Comparison of ENCODE assay signal across 25 cellular contexts in the genomic region with DNA sequence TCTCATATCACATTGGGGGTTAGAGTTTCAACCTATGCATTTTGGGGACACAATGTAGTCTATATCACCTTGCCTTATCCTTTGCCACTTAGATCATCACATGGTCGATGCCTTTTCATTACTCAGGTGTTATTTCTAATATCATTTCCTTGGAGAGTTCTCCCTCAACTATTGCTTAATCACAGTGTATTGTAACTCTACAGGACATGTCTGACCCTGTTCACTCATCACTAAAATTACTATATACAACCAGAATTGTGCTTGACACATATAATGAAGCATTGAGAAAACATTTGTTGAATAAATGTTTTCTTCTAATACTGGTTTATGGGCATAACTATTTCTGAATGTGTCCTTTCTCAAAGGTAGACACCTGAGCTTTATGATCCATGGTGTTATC.
DNase-seq lines count a peak whose midpoint lies in the region; ATAC-seq, FAIRE-seq and TF ChIP-seq lines count a peak whose summit lies in the region.
"Had no signal": no experiment of that assay in that cellular context is flagged by ENCODE, and none has a peak within 500 bp of the region (broad histone marks: within the 10 kb centered on the region; RNA-seq: fewer than 3 reads in every experiment).

No MANE protein-coding gene starts in this region.

- FAIRE-seq in bronchial epithelial cell (lab: Jason Lieb, UNC): no peak
- FAIRE-seq: A204.1, GM12878, GM19239, H1 had no signal

- no peaks in the 10 kb centered on the region for H3K27me3 ChIP-seq in breast epithelium
- H3K27me3 ChIP-seq in bronchial epithelial cell (ENCODE audit: control insufficient read depth, insufficient read depth, low read length): no peaks in the 10 kb centered on the region
- H3K27me3 ChIP-seq: BLaER1 had no signal

- no peaks in the 10 kb centered on the region for H3K27me3 Mint-ChIP-seq in MCF 10A (ENCODE audit: insufficient read depth, unreplicated experiment)
- H3K27me3 Mint-ChIP-seq: B cell; CD4-positive, CD25-positive, alpha-beta regulatory T cell had no signal

- H3K9me2 ChIP-seq in OCI-LY7 (ENCODE audit: insufficient read depth, low read length): no peaks in the 10 kb centered on the region

- TF ChIP-seq CTCF in MCF 10A (IDR thresholded peaks at IDR 0.05; ENCODE audit: unreplicated experiment) (no peak), breast epithelium (IDR thresholded peaks at IDR 0.05) (no peak), bronchial epithelial cell (IDR thresholded peaks at IDR 0.05; ENCODE audit: insufficient read depth, low read length, severe bottlenecking) (no peak), OCI-LY7 (conservative IDR thresholded peaks at IDR 0.05; ENCODE audit: low read length) (no peak)

- CTCF ChIA-PET in MCF 10A (lab: Yijun Ruan, JAX): no interaction called here
- CTCF ChIA-PET in OCI-LY7 (lab: Charles Lee; ENCODE audit: unreplicated experiment): no interaction called here

- peak; percentile 11 for DNase-seq in MCF 10A (ENCODE audit: unreplicated experiment)
- DNase-seq in breast epithelium (ENCODE audit: low spot score in 2 of 2): no peak
- DNase-seq in bronchial epithelial cell (ENCODE audit: low read depth): peak; percentile 67
- DNase-seq in left colon: no peak
- DNase-seq in OCI-LY7 (ENCODE audit: low spot score): no peak
- DNase-seq in NCI-H128 (lab: John Stamatoyannopoulos, UW; ENCODE audit: unreplicated experiment): no peak
- DNase-seq: Caco-2; CD4-positive, CD25-positive, alpha-beta regulatory T cell; CD8-positive, alpha-beta T cell; DMS153; EL; GDM1; GM23248; H9 had no signal

- H3K79me2 ChIP-seq in OCI-LY7 (ENCODE audit: insufficient read depth, low read depth, low read length): no peaks in the 10 kb centered on the region

- no peaks in the 10 kb centered on the region for H4K20me1 ChIP-seq in OCI-LY7 (ENCODE audit: insufficient read depth, low read length)
- H4K20me1 ChIP-seq: BLaER1 had no signal

- POLR2A ChIA-PET in MCF 10A (lab: Yijun Ruan, JAX): no interaction called here
- POLR2A ChIA-PET in OCI-LY7 (lab: Charles Lee): no interaction called here

- no peak for TF ChIP-seq POLR2A in breast epithelium (IDR thresholded peaks at IDR 0.05)

- peak overlapping the region; percentile 71 for H3K27ac Mint-ChIP-seq in MCF 10A (ENCODE audit: low read depth, unreplicated experiment)
- H3K27ac Mint-ChIP-seq: B cell; CD4-positive, CD25-positive, alpha-beta regulatory T cell; CD8-positive, alpha-beta T cell; H9 had no signal

- H3K36me3 Mint-ChIP-seq in MCF 10A (ENCODE audit: insufficient read depth, unreplicated experiment): peaks cover 5% of the 10 kb centered on the region
- H3K36me3 Mint-ChIP-seq: CD4-positive, CD25-positive, alpha-beta regulatory T cell; CD8-positive, alpha-beta T cell had no signal

- ATAC-seq in esophagus mucosa (peak; percentile 84), left colon (no peak), HG02885 (IDR thresholded peaks at IDR 0.05; ENCODE audit: poor library complexity, unreplicated experiment) (no peak)
- ATAC-seq: CD8-positive, alpha-beta T cell; GM12878; HCT116 had no signal

- H3K27ac ChIP-seq in breast epithelium (no peak overlapping the region), OCI-LY7 (ENCODE audit: low read depth, low read length, poor library complexity, severe bottlenecking) (no peak overlapping the region)
- H3K27ac ChIP-seq: 22Rv1, BLaER1, C4-2B, GM23248 had no signal

- H2AFZ ChIP-seq in OCI-LY7 (ENCODE audit: low read length): no peak overlapping the region
- H2AFZ ChIP-seq: GM23248 had no signal

- no peaks in the 10 kb centered on the region for H3K4me1 ChIP-seq in breast epithelium
- H3K4me1 ChIP-seq in OCI-LY7 (ENCODE audit: insufficient read depth, low read length, poor library complexity, severe bottlenecking): no peaks in the 10 kb centered on the region
- H3K4me1 ChIP-seq: BLaER1, Caco-2 had no signal

- intact Hi-C loops in MCF 10A (cut with micrococcal nuclease) (no loop called here), breast epithelium (cut with DNase I; ENCODE audit: low total_unique reads) (no loop called here), left colon (cut with DNase I, micrococcal nuclease) (no loop called here), OCI-LY7 (cut with micrococcal nuclease; ENCODE audit: unreplicated experiment) (no loop called here)

- H3K9me3 ChIP-seq in breast epithelium: peaks cover 7 to 8% of the 10 kb centered on the region in 2 donors
- no peaks in the 10 kb centered on the region for H3K9me3 ChIP-seq in OCI-LY7 (ENCODE audit: low read length)
- H3K9me3 ChIP-seq: Caco-2 had no signal

- H3K4me2 ChIP-seq in OCI-LY7 (ENCODE audit: low read length): no peak overlapping the region
- H3K4me2 ChIP-seq: BLaER1 had no signal

- H3K36me3 ChIP-seq in breast epithelium: no peaks in the 10 kb centered on the region
- H3K36me3 ChIP-seq in bronchial epithelial cell (ENCODE audit: control insufficient read depth, insufficient read depth, low read length): no peaks in the 10 kb centered on the region
- H3K36me3 ChIP-seq in OCI-LY7 (ENCODE audit: insufficient read depth, low read length): no peaks in the 10 kb centered on the region
- H3K36me3 ChIP-seq: BLaER1 had no signal

- H3K9me3 Mint-ChIP-seq in MCF 10A (ENCODE audit: unreplicated experiment): peaks cover 34% of the 10 kb centered on the region

- BruUV-seq in MCF 10A (replicated peaks; lab: Mats Ljungman, UMichigan): no TSS peak
- no TSS peak for BruUV-seq in OCI-LY7 (replicated peaks; lab: Mats Ljungman, UMichigan)

- H3K4me3 Mint-ChIP-seq in MCF 10A (ENCODE audit: unreplicated experiment): no peak overlapping the region
- H3K4me3 Mint-ChIP-seq: B cell; CD4-positive, CD25-positive, alpha-beta regulatory T cell; CD8-positive, alpha-beta T cell; H9 had no signal

- H3K4me3 ChIP-seq in breast epithelium: no peak overlapping the region
- H3K4me3 ChIP-seq in bronchial epithelial cell (ENCODE audit: low read depth, low read length): no peak overlapping the region
- H3K4me3 ChIP-seq in OCI-LY7 (ENCODE audit: low read depth, low read length, poor library complexity, severe bottlenecking): no peak overlapping the region
- H3K4me3 ChIP-seq: BLaER1, GM12878, GM23248 had no signal

- peaks cover 10% of the 10 kb centered on the region for H3K4me1 Mint-ChIP-seq in MCF 10A (ENCODE audit: insufficient read depth, unreplicated experiment)
- H3K4me1 Mint-ChIP-seq: B cell; CD4-positive, CD25-positive, alpha-beta regulatory T cell; H9 had no signal

Comparison
In these comparisons a context has a peak if more than half of its experiments do, and no peak if none do; other contexts are left out.
1. DNase-seq: peak in MCF 10A (single experiment) and bronchial epithelial cell (single experiment); none in breast epithelium (0 of 2), left colon (0 of 2), OCI-LY7 (single experiment) and NCI-H128 (single experiment).